ENCODE assay signal across 1 cellular context in genomic region chr17:57603978-57604377, GRCh38.
TF ChIP-seq lines count a peak whose summit lies in the region.

No MANE protein-coding gene starts in this region.

TF ChIP-seq in GM12878, 131 proteins besides CTCF, POLR2A, EP300 and RAD21 (continued from another document and continues in another):
- no peak for TF ChIP-seq E2F4 (IDR thresholded peaks at IDR 0.05; ENCODE audit: low read depth, low read length)
- TF ChIP-seq, protein P1, sequence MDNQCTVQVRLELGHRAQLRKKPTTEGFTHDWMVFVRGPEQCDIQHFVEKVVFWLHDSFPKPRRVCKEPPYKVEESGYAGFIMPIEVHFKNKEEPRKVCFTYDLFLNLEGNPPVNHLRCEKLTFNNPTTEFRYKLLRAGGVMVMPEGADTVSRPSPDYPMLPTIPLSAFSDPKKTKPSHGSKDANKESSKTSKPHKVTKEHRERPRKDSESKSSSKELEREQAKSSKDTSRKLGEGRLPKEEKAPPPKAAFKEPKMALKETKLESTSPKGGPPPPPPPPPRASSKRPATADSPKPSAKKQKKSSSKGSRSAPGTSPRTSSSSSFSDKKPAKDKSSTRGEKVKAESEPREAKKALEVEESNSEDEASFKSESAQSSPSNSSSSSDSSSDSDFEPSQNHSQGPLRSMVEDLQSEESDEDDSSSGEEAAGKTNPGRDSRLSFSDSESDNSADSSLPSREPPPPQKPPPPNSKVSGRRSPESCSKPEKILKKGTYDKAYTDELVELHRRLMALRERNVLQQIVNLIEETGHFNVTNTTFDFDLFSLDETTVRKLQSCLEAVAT (IDR thresholded peaks at IDR 0.05), result 0 out of 2 replicates have a peak, but pooled peaks have one; percentile 23
- no peak for TF ChIP-seq ASH2L (IDR thresholded peaks at IDR 0.05; ENCODE audit: borderline replicate concordance, low read depth)
- no peak for TF ChIP-seq LARP7 (IDR thresholded peaks at IDR 0.05)
- no peak for TF ChIP-seq MTA3 (IDR thresholded peaks at IDR 0.05; ENCODE audit: borderline replicate concordance, low read length)
- TF ChIP-seq BCL11A (IDR thresholded peaks at IDR 0.05; ENCODE audit: low read depth, low read length), result no peak
- TF ChIP-seq IRF4 (IDR thresholded peaks at IDR 0.05; ENCODE audit: low read depth, low read length), result no peak
- TF ChIP-seq BCLAF1 (IDR thresholded peaks at IDR 0.05), result no peak
- no peak for TF ChIP-seq ZSCAN29 (IDR thresholded peaks at IDR 0.05)
- TF ChIP-seq EZH2 (IDR thresholded peaks at IDR 0.05; ENCODE audit: borderline replicate concordance, control insufficient read depth, low read depth, low read length), result no peak
- TF ChIP-seq, protein P2, sequence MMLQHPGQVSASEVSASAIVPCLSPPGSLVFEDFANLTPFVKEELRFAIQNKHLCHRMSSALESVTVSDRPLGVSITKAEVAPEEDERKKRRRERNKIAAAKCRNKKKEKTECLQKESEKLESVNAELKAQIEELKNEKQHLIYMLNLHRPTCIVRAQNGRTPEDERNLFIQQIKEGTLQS (IDR thresholded peaks at IDR 0.05; ENCODE audit: borderline replicate concordance, extremely low read depth, low read depth, low read length), result no peak
- TF ChIP-seq, protein P3, sequence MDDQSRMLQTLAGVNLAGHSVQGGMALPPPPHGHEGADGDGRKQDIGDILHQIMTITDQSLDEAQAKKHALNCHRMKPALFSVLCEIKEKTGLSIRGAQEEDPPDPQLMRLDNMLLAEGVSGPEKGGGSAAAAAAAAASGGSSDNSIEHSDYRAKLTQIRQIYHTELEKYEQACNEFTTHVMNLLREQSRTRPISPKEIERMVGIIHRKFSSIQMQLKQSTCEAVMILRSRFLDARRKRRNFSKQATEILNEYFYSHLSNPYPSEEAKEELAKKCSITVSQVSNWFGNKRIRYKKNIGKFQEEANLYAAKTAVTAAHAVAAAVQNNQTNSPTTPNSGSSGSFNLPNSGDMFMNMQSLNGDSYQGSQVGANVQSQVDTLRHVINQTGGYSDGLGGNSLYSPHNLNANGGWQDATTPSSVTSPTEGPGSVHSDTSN (IDR thresholded peaks at IDR 0.05; ENCODE audit: insufficient replicate concordance, low read depth, low read length), result no peak
- no peak for TF ChIP-seq NRF1 (conservative IDR thresholded peaks at IDR 0.05; ENCODE audit: low read depth, low read length)
- 0 out of 2 replicates have a peak, but pooled peaks have one; percentile 32 for TF ChIP-seq ZNF217 (IDR thresholded peaks at IDR 0.05)
- no peak for TF ChIP-seq CREB1 (IDR thresholded peaks at IDR 0.05; ENCODE audit: low read depth)
- TF ChIP-seq FOXM1 (IDR thresholded peaks at IDR 0.05; ENCODE audit: low read depth, low read length), result no peak
- TF ChIP-seq MEF2B (IDR thresholded peaks at IDR 0.05; ENCODE audit: partially characterized antibody, poor library complexity, severe bottlenecking), result no peak
- TF ChIP-seq MAX (IDR thresholded peaks at IDR 0.05; ENCODE audit: low read depth, low read length), result no peak
- no peak for TF ChIP-seq RELA (IDR thresholded peaks at IDR 0.05; ENCODE audit: borderline replicate concordance, partially characterized antibody)
- TF ChIP-seq SMC3 (IDR thresholded peaks at IDR 0.05; ENCODE audit: borderline replicate concordance, low read length), result no peak
- no peak for TF ChIP-seq CBX3 (IDR thresholded peaks at IDR 0.05; ENCODE audit: borderline replicate concordance, low read depth)
- no peak for TF ChIP-seq RCOR1 (conservative IDR thresholded peaks at IDR 0.05; ENCODE audit: low read depth, low read length)
- TF ChIP-seq IRF5 (IDR thresholded peaks at IDR 0.05; ENCODE audit: borderline replicate concordance), result no peak
- TF ChIP-seq RB1 (IDR thresholded peaks at IDR 0.05; ENCODE audit: borderline replicate concordance), result no peak
- no peak for TF ChIP-seq SUPT20H (IDR thresholded peaks at IDR 0.05; ENCODE audit: borderline replicate concordance, control insufficient read depth, low read depth, low read length)
- peak; percentile 69 for TF ChIP-seq ATF7 (IDR thresholded peaks at IDR 0.05; ENCODE audit: low read depth)
- no peak for TF ChIP-seq FOXK2 (IDR thresholded peaks at IDR 0.05)
- TF ChIP-seq GABPA (IDR thresholded peaks at IDR 0.05; ENCODE audit: low read depth), result no peak
- TF ChIP-seq DPF2 (IDR thresholded peaks at IDR 0.05), result peak; percentile 56; the same call in 1 of the 2 replicates
- TF ChIP-seq SMARCA5 (IDR thresholded peaks at IDR 0.05), result peak; percentile 66
- no peak for TF ChIP-seq SRF (IDR thresholded peaks at IDR 0.05; ENCODE audit: low read depth in 2 of 2, low read length in 2 of 2)
- 0 out of 2 replicates have a peak, but pooled peaks have one; percentile 20 for TF ChIP-seq NBN (IDR thresholded peaks at IDR 0.05)
- TF ChIP-seq, protein P4, sequence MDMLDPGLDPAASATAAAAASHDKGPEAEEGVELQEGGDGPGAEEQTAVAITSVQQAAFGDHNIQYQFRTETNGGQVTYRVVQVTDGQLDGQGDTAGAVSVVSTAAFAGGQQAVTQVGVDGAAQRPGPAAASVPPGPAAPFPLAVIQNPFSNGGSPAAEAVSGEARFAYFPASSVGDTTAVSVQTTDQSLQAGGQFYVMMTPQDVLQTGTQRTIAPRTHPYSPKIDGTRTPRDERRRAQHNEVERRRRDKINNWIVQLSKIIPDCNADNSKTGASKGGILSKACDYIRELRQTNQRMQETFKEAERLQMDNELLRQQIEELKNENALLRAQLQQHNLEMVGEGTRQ (IDR thresholded peaks at IDR 0.05; ENCODE audit: borderline replicate concordance, low read depth, low read length), result no peak
- TF ChIP-seq ZNF24 (IDR thresholded peaks at IDR 0.05), result no peak
- TF ChIP-seq RAD51 (IDR thresholded peaks at IDR 0.05), result no peak
- TF ChIP-seq POLR2AphosphoS5 (IDR thresholded peaks at IDR 0.05; ENCODE audit: low read length), result no peak
- no peak for TF ChIP-seq RBBP5 (conservative IDR thresholded peaks at IDR 0.05)
- TF ChIP-seq SUZ12 (IDR thresholded peaks at IDR 0.05; ENCODE audit: unreplicated experiment), result no peak
- TF ChIP-seq, protein P5, sequence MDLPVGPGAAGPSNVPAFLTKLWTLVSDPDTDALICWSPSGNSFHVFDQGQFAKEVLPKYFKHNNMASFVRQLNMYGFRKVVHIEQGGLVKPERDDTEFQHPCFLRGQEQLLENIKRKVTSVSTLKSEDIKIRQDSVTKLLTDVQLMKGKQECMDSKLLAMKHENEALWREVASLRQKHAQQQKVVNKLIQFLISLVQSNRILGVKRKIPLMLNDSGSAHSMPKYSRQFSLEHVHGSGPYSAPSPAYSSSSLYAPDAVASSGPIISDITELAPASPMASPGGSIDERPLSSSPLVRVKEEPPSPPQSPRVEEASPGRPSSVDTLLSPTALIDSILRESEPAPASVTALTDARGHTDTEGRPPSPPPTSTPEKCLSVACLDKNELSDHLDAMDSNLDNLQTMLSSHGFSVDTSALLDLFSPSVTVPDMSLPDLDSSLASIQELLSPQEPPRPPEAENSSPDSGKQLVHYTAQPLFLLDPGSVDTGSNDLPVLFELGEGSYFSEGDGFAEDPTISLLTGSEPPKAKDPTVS (IDR thresholded peaks at IDR 0.05; ENCODE audit: low read depth, low read length), result no peak
- TF ChIP-seq BACH1 (IDR thresholded peaks at IDR 0.05; ENCODE audit: borderline replicate concordance), result no peak
- TF ChIP-seq SP1 (IDR thresholded peaks at IDR 0.05; ENCODE audit: low read depth, low read length), result no peak
- TF ChIP-seq MYB (IDR thresholded peaks at IDR 0.05; ENCODE audit: borderline replicate concordance, low read depth, low read length), result no peak
- peak; percentile 38 for TF ChIP-seq SKIL (IDR thresholded peaks at IDR 0.05; ENCODE audit: low read depth, poor library complexity, severe bottlenecking)
- TF ChIP-seq SREBF1 (IDR thresholded peaks at IDR 0.05; ENCODE audit: low read length), result no peak
- TF ChIP-seq ZZZ3 (IDR thresholded peaks at IDR 0.05; ENCODE audit: control insufficient read depth, insufficient read length, low read depth), result no peak
- peak; percentile 74 for TF ChIP-seq RUNX3 (IDR thresholded peaks at IDR 0.05; ENCODE audit: low read length)
- no peak for TF ChIP-seq HCFC1 (IDR thresholded peaks at IDR 0.05; ENCODE audit: low read length)
- TF ChIP-seq TCF3 (IDR thresholded peaks at IDR 0.05; ENCODE audit: borderline replicate concordance, insufficient read depth, low read depth, low read length), result no peak
- TF ChIP-seq CREM (IDR thresholded peaks at IDR 0.05; ENCODE audit: low read depth), result no peak
- no peak for TF ChIP-seq SMAD5 (IDR thresholded peaks at IDR 0.05; ENCODE audit: low read depth)
- TF ChIP-seq TAF1 (IDR thresholded peaks at IDR 0.05; ENCODE audit: borderline replicate concordance, low read depth, low read length), result no peak
- no peak for TF ChIP-seq CEBPB (IDR thresholded peaks at IDR 0.05; ENCODE audit: borderline replicate concordance in 1 of 2, low read depth in 2 of 2, low read length in 2 of 2)
- no peak for TF ChIP-seq WRNIP1 (IDR thresholded peaks at IDR 0.05; ENCODE audit: borderline replicate concordance, low read depth, low read length)
- TF ChIP-seq, protein P6, sequence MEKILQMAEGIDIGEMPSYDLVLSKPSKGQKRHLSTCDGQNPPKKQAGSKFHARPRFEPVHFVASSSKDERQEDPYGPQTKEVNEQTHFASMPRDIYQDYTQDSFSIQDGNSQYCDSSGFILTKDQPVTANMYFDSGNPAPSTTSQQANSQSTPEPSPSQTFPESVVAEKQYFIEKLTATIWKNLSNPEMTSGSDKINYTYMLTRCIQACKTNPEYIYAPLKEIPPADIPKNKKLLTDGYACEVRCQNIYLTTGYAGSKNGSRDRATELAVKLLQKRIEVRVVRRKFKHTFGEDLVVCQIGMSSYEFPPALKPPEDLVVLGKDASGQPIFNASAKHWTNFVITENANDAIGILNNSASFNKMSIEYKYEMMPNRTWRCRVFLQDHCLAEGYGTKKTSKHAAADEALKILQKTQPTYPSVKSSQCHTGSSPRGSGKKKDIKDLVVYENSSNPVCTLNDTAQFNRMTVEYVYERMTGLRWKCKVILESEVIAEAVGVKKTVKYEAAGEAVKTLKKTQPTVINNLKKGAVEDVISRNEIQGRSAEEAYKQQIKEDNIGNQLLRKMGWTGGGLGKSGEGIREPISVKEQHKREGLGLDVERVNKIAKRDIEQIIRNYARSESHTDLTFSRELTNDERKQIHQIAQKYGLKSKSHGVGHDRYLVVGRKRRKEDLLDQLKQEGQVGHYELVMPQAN (conservative IDR thresholded peaks at IDR 0.05), result no peak
